In the genomic region with DNA sequence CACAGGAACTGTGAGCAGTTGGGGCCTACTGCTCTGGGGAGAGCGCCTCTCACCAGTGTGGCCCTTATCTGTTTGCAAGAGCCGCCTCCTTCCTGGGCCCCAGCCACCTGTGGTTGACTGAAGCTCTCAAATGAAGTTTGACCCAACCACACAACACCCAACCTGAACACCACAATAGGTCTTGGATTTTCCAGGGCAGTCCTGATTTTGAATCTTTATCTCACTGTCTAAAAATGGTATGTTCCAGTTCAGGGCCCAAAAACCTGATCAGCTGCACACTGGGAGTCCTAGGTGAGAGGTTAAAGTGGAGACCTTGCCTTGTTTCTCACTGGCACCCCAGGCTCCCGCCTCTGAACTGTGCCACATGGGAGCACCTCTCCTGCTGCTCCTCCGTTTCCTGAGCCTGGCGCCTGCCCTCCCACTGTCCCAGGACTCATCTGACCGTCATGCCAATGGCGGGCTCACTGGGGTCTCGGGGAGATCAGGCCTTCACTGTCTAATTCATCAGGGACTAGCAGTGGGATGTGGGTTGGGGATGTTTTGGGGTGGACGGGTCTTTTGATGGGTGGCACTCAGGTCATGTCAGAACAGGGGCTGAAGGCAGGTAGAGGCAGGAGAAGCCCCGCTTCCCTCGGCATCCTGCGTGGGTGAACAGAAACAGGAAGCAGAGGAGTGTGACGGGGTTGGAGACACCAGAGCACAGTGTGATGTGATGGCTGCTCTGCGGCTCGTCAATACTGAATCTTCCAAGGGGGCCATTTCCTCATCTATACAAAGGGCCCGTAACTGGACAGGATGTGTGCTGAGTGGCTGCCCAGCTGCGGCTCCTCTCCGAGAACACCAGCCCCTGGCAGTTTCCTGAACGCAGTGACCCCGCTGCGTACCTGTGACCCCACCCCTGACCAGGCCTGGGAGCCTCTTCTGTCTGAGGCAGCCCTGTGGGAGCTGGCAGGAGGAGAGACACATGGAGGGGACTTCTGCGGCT, we compare ENCODE assay signal across 1 cellular context.
TF ChIP-seq lines count a peak whose summit lies in the region.

No MANE protein-coding gene starts in this region.

TF ChIP-seq in WTC11, 78 proteins besides CTCF, POLR2A, EP300 and RAD21 (continued from another document):
- TF ChIP-seq, protein P1, sequence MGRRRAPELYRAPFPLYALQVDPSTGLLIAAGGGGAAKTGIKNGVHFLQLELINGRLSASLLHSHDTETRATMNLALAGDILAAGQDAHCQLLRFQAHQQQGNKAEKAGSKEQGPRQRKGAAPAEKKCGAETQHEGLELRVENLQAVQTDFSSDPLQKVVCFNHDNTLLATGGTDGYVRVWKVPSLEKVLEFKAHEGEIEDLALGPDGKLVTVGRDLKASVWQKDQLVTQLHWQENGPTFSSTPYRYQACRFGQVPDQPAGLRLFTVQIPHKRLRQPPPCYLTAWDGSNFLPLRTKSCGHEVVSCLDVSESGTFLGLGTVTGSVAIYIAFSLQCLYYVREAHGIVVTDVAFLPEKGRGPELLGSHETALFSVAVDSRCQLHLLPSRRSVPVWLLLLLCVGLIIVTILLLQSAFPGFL (CRISPR knock-in tag; IDR thresholded peaks at IDR 0.05; ENCODE audit: borderline replicate concordance) = no peak
- TF ChIP-seq GRHL2 (CRISPR knock-in tag; IDR thresholded peaks at IDR 0.05; ENCODE audit: insufficient replicate concordance, severe bottlenecking) = no peak
- TF ChIP-seq KAT7 (CRISPR knock-in tag; IDR thresholded peaks at IDR 0.05; ENCODE audit: borderline replicate concordance) = no peak
- TF ChIP-seq AR (CRISPR knock-in tag; IDR thresholded peaks at IDR 0.05) = no peak
- TF ChIP-seq, protein P2, sequence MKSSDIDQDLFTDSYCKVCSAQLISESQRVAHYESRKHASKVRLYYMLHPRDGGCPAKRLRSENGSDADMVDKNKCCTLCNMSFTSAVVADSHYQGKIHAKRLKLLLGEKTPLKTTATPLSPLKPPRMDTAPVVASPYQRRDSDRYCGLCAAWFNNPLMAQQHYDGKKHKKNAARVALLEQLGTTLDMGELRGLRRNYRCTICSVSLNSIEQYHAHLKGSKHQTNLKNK (CRISPR knock-in tag; IDR thresholded peaks at IDR 0.05) = no peak
- TF ChIP-seq STAT6 (CRISPR knock-in tag; conservative IDR thresholded peaks at IDR 0.05; ENCODE audit: low read depth) = no peak
- TF ChIP-seq GTF2I (CRISPR knock-in tag; conservative IDR thresholded peaks at IDR 0.05) = no peak
- no peak for TF ChIP-seq ERG (CRISPR knock-in tag; IDR thresholded peaks at IDR 0.05)
TF ChIP-seq in WTC11: peak in this region for 0.
